In genomic region chr12:4807116-4807783, GRCh38 we compare ENCODE assay signal across 20 cellular contexts.
DNase-seq lines count a peak whose midpoint lies in the region; ATAC-seq and TF ChIP-seq lines count a peak whose summit lies in the region.
"Had no signal": no experiment of that assay in that cellular context is flagged by ENCODE, and none has a peak within 500 bp of the region (broad histone marks: within the 10 kb centered on the region; RNA-seq: fewer than 3 reads in every experiment).

No MANE protein-coding gene starts in this region.

- H3K4me3 Mint-ChIP-seq in activated CD4-positive, alpha-beta T cell treated with anti-CD3 and anti-CD28 coated beads, Interleukin-2, amount 10 ng/mL, durations not matched to agents 24 days and 14 days: peak overlapping the region; percentile 5
- peak overlapping the region; percentile 12 for H3K4me3 Mint-ChIP-seq in CD8-positive, alpha-beta T cell
- no peak overlapping the region for H3K4me3 Mint-ChIP-seq in T-helper 1 cell treated with Interleukin-12 subunit alpha and Interleukin-12 subunit beta and Interleukin-4 antibody, amounts not matched to agents 30 μg/mL and 1 μg/mL, for 36 hours
- no peak overlapping the region for H3K4me3 Mint-ChIP-seq in endothelial cell (ENCODE audit: unreplicated experiment)

- CTCF ChIA-PET in CD8-positive, alpha-beta T cell (lab: Charles Lee): interaction anchor here (0.9 kb wide), 1 partner anchor 50 kb away, joined by 5 read pairs; no protein-coding TSS in a partner anchor

- H3K4me3 ChIP-seq in CD8-positive, alpha-beta T cell (ENCODE audit: low read depth, low read length): no peak overlapping the region
- H3K4me3 ChIP-seq: breast epithelium, K562 had no signal

- H3K36me3 Mint-ChIP-seq in activated CD4-positive, alpha-beta T cell treated with anti-CD3 and anti-CD28 coated beads, Interleukin-2, amount 10 ng/mL, durations not matched to agents 24 days and 14 days (ENCODE audit: low read depth): peaks cover 30% of the 10 kb centered on the region
- H3K36me3 Mint-ChIP-seq in CD8-positive, alpha-beta T cell: no peaks in the 10 kb centered on the region
- H3K36me3 Mint-ChIP-seq in T-helper 1 cell treated with Interleukin-12 subunit alpha and Interleukin-12 subunit beta and Interleukin-4 antibody, amounts not matched to agents 30 μg/mL and 1 μg/mL, for 36 hours (ENCODE audit: low read depth): peaks cover 13% of the 10 kb centered on the region
- peaks cover 13% of the 10 kb centered on the region for H3K36me3 Mint-ChIP-seq in endothelial cell (ENCODE audit: low read depth, unreplicated experiment)

- no peak for TF ChIP-seq CTCF in CD8-positive, alpha-beta T cell (IDR thresholded peaks at IDR 0.05)
- TF ChIP-seq CTCF in endothelial cell (IDR thresholded peaks at IDR 0.05; ENCODE audit: unreplicated experiment): no peak

- intact Hi-C loops in activated CD4-positive, alpha-beta T cell treated with anti-CD3 and anti-CD28 coated beads, Interleukin-2, amount 10 ng/mL, durations not matched to agents 24 days and 14 days (cut with micrococcal nuclease): loop anchor here (2.0 kb wide), 1 partner anchor 22 kb away; no protein-coding TSS in a partner anchor
- intact Hi-C loops in CD8-positive, alpha-beta T cell (cut with DNase I, micrococcal nuclease): no loop called here

- no peaks in the 10 kb centered on the region for H3K9me3 Mint-ChIP-seq in activated CD4-positive, alpha-beta T cell treated with anti-CD3 and anti-CD28 coated beads, Interleukin-2, amount 10 ng/mL, durations not matched to agents 24 days and 14 days
- no peaks in the 10 kb centered on the region for H3K9me3 Mint-ChIP-seq in CD8-positive, alpha-beta T cell
- H3K9me3 Mint-ChIP-seq in T-helper 1 cell treated with Interleukin-12 subunit alpha and Interleukin-12 subunit beta and Interleukin-4 antibody, amounts not matched to agents 30 μg/mL and 1 μg/mL, for 36 hours: no peaks in the 10 kb centered on the region
- no peaks in the 10 kb centered on the region for H3K9me3 Mint-ChIP-seq in endothelial cell (ENCODE audit: unreplicated experiment)
- H3K9me3 Mint-ChIP-seq: WTC11 had no signal

- ATAC-seq in CD8-positive, alpha-beta T cell: peak; percentile 35
- ATAC-seq in GM19467 (IDR thresholded peaks at IDR 0.05; ENCODE audit: unreplicated experiment): no peak
- ATAC-seq: K562, WTC11 had no signal

- no peaks in the 10 kb centered on the region for H3K27me3 ChIP-seq in CD8-positive, alpha-beta T cell (ENCODE audit: insufficient read depth, low read length)

- H3K27ac Mint-ChIP-seq in activated CD4-positive, alpha-beta T cell treated with anti-CD3 and anti-CD28 coated beads, Interleukin-2, amount 10 ng/mL, durations not matched to agents 24 days and 14 days: no peak overlapping the region
- H3K27ac Mint-ChIP-seq in CD8-positive, alpha-beta T cell: peak overlapping the region; percentile 1
- peak overlapping the region; percentile 5 for H3K27ac Mint-ChIP-seq in T-helper 1 cell treated with Interleukin-12 subunit alpha and Interleukin-12 subunit beta and Interleukin-4 antibody, amounts not matched to agents 30 μg/mL and 1 μg/mL, for 36 hours
- peak overlapping the region; percentile 48 for H3K27ac Mint-ChIP-seq in endothelial cell (ENCODE audit: unreplicated experiment)
- H3K27ac Mint-ChIP-seq: WTC11 had no signal

- H3K27ac ChIP-seq in CD8-positive, alpha-beta T cell (ENCODE audit: low read depth, low read length): no peak overlapping the region
- H3K27ac ChIP-seq: breast epithelium, C4-2B had no signal

- peaks cover 5% of the 10 kb centered on the region for H3K27me3 Mint-ChIP-seq in activated CD4-positive, alpha-beta T cell treated with anti-CD3 and anti-CD28 coated beads, Interleukin-2, amount 10 ng/mL, durations not matched to agents 24 days and 14 days
- H3K27me3 Mint-ChIP-seq in CD8-positive, alpha-beta T cell (ENCODE audit: low read depth): peaks cover 32% of the 10 kb centered on the region
- H3K27me3 Mint-ChIP-seq in T-helper 1 cell treated with Interleukin-12 subunit alpha and Interleukin-12 subunit beta and Interleukin-4 antibody, amounts not matched to agents 30 μg/mL and 1 μg/mL, for 36 hours (ENCODE audit: low read depth): peaks cover 28% of the 10 kb centered on the region
- H3K27me3 Mint-ChIP-seq in endothelial cell (ENCODE audit: unreplicated experiment): peaks cover 15% of the 10 kb centered on the region

- POLR2A ChIA-PET in CD8-positive, alpha-beta T cell (lab: Charles Lee): no interaction called here

- H3K9me3 ChIP-seq in CD8-positive, alpha-beta T cell (ENCODE audit: low read length): no peaks in the 10 kb centered on the region
- H3K9me3 ChIP-seq: breast epithelium had no signal

- no peak for DNase-seq in activated CD4-positive, alpha-beta T cell treated with anti-CD3 and anti-CD28 coated beads, Interleukin-2, amount 10 ng/mL, durations not matched to agents 24 days and 14 days
- DNase-seq in activated CD4-positive, alpha-beta T cell treated with anti-CD3 and anti-CD28 coated beads for 1 hour: no peak
- DNase-seq in CD8-positive, alpha-beta T cell: no peak
- DNase-seq in endothelial cell (ENCODE audit: low spot score) (no peak), DMS153 (lab: John Stamatoyannopoulos, UW) (no peak), HUDEP-2 (lab: John Stamatoyannopoulos, UW; ENCODE audit: unreplicated experiment in 76 of 76) (no peak)
- DNase-seq: dermis blood vessel endothelial cell, DMS79 treated with DMSO at 0.1 percent for 48 hours, foreskin melanocyte, kidney glomerular epithelial cell, mammary epithelial cell, NCI-H187, NCI-H226, posterior cingulate gyrus had no signal

- peaks cover 31% of the 10 kb centered on the region for H3K4me1 ChIP-seq in CD8-positive, alpha-beta T cell (ENCODE audit: insufficient read depth, low read length)

- peaks cover 25% of the 10 kb centered on the region for H3K4me1 Mint-ChIP-seq in activated CD4-positive, alpha-beta T cell treated with anti-CD3 and anti-CD28 coated beads, Interleukin-2, amount 10 ng/mL, durations not matched to agents 24 days and 14 days
- H3K4me1 Mint-ChIP-seq in CD8-positive, alpha-beta T cell (ENCODE audit: low read depth): peaks cover 33% of the 10 kb centered on the region
- peaks cover 21% of the 10 kb centered on the region for H3K4me1 Mint-ChIP-seq in T-helper 1 cell treated with Interleukin-12 subunit alpha and Interleukin-12 subunit beta and Interleukin-4 antibody, amounts not matched to agents 30 μg/mL and 1 μg/mL, for 36 hours (ENCODE audit: low read depth)
- H3K4me1 Mint-ChIP-seq in endothelial cell (ENCODE audit: unreplicated experiment): peaks cover 26% of the 10 kb centered on the region

- H3K36me3 ChIP-seq in CD8-positive, alpha-beta T cell (ENCODE audit: insufficient read depth, low read length): no peaks in the 10 kb centered on the region
- H3K36me3 ChIP-seq: breast epithelium had no signal

Comparison
In these comparisons a context has a peak if more than half of its experiments do, and no peak if none do; other contexts are left out.
1. H3K4me3 Mint-ChIP-seq: peak in activated CD4-positive, alpha-beta T cell treated with anti-CD3 and anti-CD28 coated beads, Interleukin-2, amount 10 ng/mL, durations not matched to agents 24 days and 14 days (single experiment) and CD8-positive, alpha-beta T cell (single experiment); none in T-helper 1 cell treated with Interleukin-12 subunit alpha and Interleukin-12 subunit beta and Interleukin-4 antibody, amounts not matched to agents 30 μg/mL and 1 μg/mL, for 36 hours (single experiment) and endothelial cell (single experiment).